In the genomic region with DNA sequence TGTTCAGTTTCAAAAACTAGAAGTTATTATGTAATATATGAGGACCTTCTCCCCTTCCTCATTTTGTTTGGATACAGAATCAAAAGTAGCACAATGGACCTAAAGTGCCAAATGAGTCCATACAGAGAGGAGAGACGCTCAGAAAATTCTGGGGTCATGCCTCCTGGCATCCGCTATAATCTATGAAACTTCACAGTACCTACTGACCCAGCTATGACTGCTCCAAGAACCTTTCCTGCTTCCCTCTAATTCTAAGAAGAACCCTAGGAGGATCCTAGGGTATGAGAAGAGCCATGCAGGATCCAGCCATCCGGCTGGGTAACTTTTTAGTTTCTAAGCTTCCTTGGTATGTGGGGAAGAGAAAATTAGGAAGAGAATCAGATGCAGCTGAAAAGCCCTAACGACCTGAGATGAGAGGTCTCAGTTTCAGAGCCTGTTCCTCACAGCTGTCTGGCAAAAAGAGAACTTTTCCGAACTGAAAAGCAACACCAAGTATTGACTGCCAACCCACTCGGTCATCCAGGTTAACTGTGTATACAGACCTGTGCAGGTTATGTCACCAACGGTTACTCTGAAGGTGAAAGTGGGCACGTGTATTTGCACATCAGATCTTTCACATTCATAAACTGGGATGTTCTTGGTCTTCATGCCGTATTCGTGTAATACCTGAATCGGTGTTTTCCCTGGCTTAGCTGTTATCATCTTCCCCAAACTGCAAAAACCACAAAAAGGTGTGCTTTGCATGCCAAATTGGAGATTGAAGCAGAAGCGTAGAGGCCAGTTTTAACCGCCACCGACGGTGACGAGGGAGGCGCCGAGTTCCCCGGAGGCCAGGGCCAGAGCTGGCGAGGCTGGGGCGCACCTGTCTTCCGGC, we compare ENCODE assay signal across 8 cellular contexts. TPM values are rescaled to one million over a fixed set of nuclear protein-coding genes. Genes with fewer than 3 reads are reported as not detected.
DNase-seq lines count a peak whose midpoint lies in the region; ATAC-seq, FAIRE-seq and TF ChIP-seq lines count a peak whose summit lies in the region.

No MANE protein-coding gene starts in this region.

- peak overlapping the region; percentile 96 for H3K9ac ChIP-seq in BLaER1

- H3K4me3 ChIP-seq in BLaER1 (peak overlapping the region; percentile 78), SJCRH30 (peak overlapping the region; percentile 94), esophagus squamous epithelium (peak overlapping the region; percentile 71 to 91 (median 77)), pancreas (peak overlapping the region; percentile 47 to 98 (median 86))

- DNase-seq in SJCRH30: peak in 1 of 2 experiments; percentile 34
- no peak for DNase-seq in esophagus squamous epithelium (lab: John Stamatoyannopoulos, UW)
- peak in 3 of 6 donors; percentile 34 to 45 (median 38) for DNase-seq in pancreas
- no peak for DNase-seq in NCI-H1436 treated with DMSO at 0.1 percent for 48 hours (lab: John Stamatoyannopoulos, UW)
- DNase-seq in NK-92 (lab: John Stamatoyannopoulos, UW; ENCODE audit: unreplicated experiment): no peak

- FAIRE-seq in pancreas (lab: Jason Lieb, UNC): no peak

- TF ChIP-seq CTCF in esophagus squamous epithelium (IDR thresholded peaks at IDR 0.05) (no peak), pancreas (IDR thresholded peaks at IDR 0.05) (no peak)

- no peaks in the 10 kb centered on the region for H3K9me3 ChIP-seq in BLaER1
- H3K9me3 ChIP-seq in SJCRH30 (replicated peaks): no peaks in the 10 kb centered on the region
- no peaks in the 10 kb centered on the region for H3K9me3 ChIP-seq in esophagus squamous epithelium
- H3K9me3 ChIP-seq in pancreas: no peaks in the 10 kb centered on the region

- peaks cover 28% of the 10 kb centered on the region for H3K4me1 ChIP-seq in BLaER1
- H3K4me1 ChIP-seq in SJCRH30: no peaks in the 10 kb centered on the region
- peaks cover 7 to 41% (median 13%) of the 10 kb centered on the region in 3 donors for H3K4me1 ChIP-seq in esophagus squamous epithelium
- peaks cover 10 to 22% (median 14%) of the 10 kb centered on the region in 3 donors for H3K4me1 ChIP-seq in pancreas

- no peaks in the 10 kb centered on the region for H3K27me3 ChIP-seq in BLaER1
- H3K27me3 ChIP-seq in SJCRH30: no peaks in the 10 kb centered on the region
- no peaks in the 10 kb centered on the region for H3K27me3 ChIP-seq in esophagus squamous epithelium
- no peaks in the 10 kb centered on the region for H3K27me3 ChIP-seq in pancreas

- H3K4me2 ChIP-seq in BLaER1: peak overlapping the region; percentile 95

- peak; percentile 56 for ATAC-seq in GM18867 (IDR thresholded peaks at IDR 0.05; ENCODE audit: unreplicated experiment)
- ATAC-seq in HG03045 (IDR thresholded peaks at IDR 0.05; ENCODE audit: unreplicated experiment): peak; percentile 45
- ATAC-seq in pancreas: peak; percentile 6 to 15 (median 8)

- intact Hi-C loops in esophagus squamous epithelium (cut with DNase I) (no loop called here), pancreas (cut with DNase I) (no loop called here)

- H4K20me1 ChIP-seq in BLaER1: peaks cover 36% of the 10 kb centered on the region

- no peak for TF ChIP-seq POLR2A in esophagus squamous epithelium (IDR thresholded peaks at IDR 0.05)

- 12 to 16% methylated on average over 8 to 11 of the region's 22 CpGs for WGBS in esophagus squamous epithelium, 2 donors
- 2 to 3% methylated on average over 22 of the region's 22 CpGs for WGBS in pancreas, 2 donors

- H3K27ac ChIP-seq in BLaER1 (peak overlapping the region; percentile 99), SJCRH30 (peak overlapping the region; percentile 97), esophagus squamous epithelium (peak overlapping the region; percentile 95 to 98 (median 95)), pancreas (peak overlapping the region; percentile 92 to 99 (median 95))

- H3K36me3 ChIP-seq in BLaER1 (peaks cover 34% of the 10 kb centered on the region), SJCRH30 (peaks cover 33% of the 10 kb centered on the region), esophagus squamous epithelium (peaks cover 0 to 35% (median 0%) of the 10 kb centered on the region in 3 donors), pancreas (peaks cover 0 to 14% (median 6%) of the 10 kb centered on the region in 3 donors)

RNA-seq across cellular contexts. Expression of gene PRKRA, which starts 1.0 kb away (rescaled TPM):
- total RNA-seq in SJCRH30 (2014; rRNA removed; shearing (Covaris generic)): 95.9 and 112 TPM in 2 replicates
- 10 to 100 TPM; 16.0 to 58.6 (median 42.4) TPM for total RNA-seq in esophagus squamous epithelium
- 10 to 100 TPM; 17.6 to 23.7 (median 20.5) TPM for total RNA-seq in pancreas
- polyA plus RNA-seq in pancreas: 10 to 100 TPM; 21.7 to 34.3 TPM

RNA-seq across cellular contexts. Expression of gene PJVK, which starts 1.2 kb away (rescaled TPM):
- 1.3 TPM in 2 replicates for total RNA-seq in SJCRH30 (2014; rRNA removed; shearing (Covaris generic))
- total RNA-seq in esophagus squamous epithelium (1 to 10 TPM in 2 of 4 donors, under 1 TPM in 1, not detected in 1; 0.35 to 3.4 (median 1.1) TPM), pancreas (1 to 10 TPM in 5 of 6 donors, under 1 TPM in 1; 0.88 to 1.9 (median 1.4) TPM)
- polyA plus RNA-seq in pancreas: 1 to 10 TPM; 5.0 to 7.1 TPM

RNA-seq across cellular contexts. Expression of gene FKBP7, which starts 28.5 kb away (rescaled TPM):
- 42.6 and 48.4 TPM in 2 replicates for total RNA-seq in SJCRH30 (2014; rRNA removed; shearing (Covaris generic))
- total RNA-seq in esophagus squamous epithelium (10 to 100 TPM in 1 of 4 donors, 1 to 10 TPM in 1, under 1 TPM in 2; 0.83 to 10.5 (median 1.4) TPM), pancreas (1 to 10 TPM; 1.1 to 5.4 (median 2.1) TPM)
- 1 to 10 TPM; 2.7 to 4.5 TPM for polyA plus RNA-seq in pancreas

RNA-seq across cellular contexts. Expression of gene PLEKHA3, which starts 30.3 kb away (rescaled TPM):
- total RNA-seq in SJCRH30 (2014; rRNA removed; shearing (Covaris generic)): 12.3 and 15.1 TPM in 2 replicates
- total RNA-seq in esophagus squamous epithelium (10 to 100 TPM in 2 of 4 donors, 1 to 10 TPM in 2; 3.2 to 12.2 (median 7.2) TPM), pancreas (10 to 100 TPM; 10.2 to 18.6 (median 11.9) TPM)
- 1 to 10 TPM; 1.2 to 2.5 TPM for polyA plus RNA-seq in pancreas
